19 cellular contexts compared by ENCODE assay signal in the genomic region with DNA sequence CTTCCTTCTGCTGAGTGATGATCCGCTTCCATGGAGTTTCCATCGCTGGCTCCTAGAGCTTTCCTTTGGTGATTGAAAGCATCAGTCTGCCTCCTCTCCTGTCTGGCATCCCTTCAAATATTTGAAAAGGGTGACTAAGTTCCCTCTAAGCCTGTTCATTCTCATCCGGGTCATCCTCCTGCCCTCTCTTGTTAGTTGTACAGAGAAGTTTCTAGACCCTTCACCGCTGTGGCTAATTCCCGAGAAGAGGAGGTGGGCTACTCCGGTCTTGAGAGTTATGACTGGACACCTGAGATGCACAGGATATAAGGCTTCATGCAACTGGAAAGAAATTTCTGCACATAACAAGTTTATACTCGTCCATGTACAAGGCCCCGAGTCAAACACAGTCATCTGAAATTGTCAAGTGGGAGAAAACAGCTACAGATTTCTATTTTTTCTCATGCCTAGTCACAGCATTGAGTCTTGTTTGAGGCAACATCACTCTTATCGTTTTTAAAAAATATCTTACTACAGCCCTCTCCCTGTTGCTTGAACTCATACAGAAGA.
"Had no signal": no experiment of that assay in that cellular context is flagged by ENCODE, and none has a peak within 500 bp of the region (broad histone marks: within the 10 kb centered on the region; RNA-seq: fewer than 3 reads in every experiment).

No MANE protein-coding gene starts in this region.

- FAIRE-seq: colon, urothelium cell line had no signal

- H3K9me3 ChIP-seq: body of pancreas, gastrocnemius medialis, mucosa of descending colon, sigmoid colon had no signal

- ATAC-seq: activated CD8-positive, alpha-beta T cell treated with anti-CD3 and anti-CD28 coated beads for 36 hours; body of pancreas; gastrocnemius medialis; heart left ventricle; left ventricle myocardium superior; mucosa of descending colon; naive thymus-derived CD8-positive, alpha-beta T cell had no signal

- DNase-seq: activated CD4-positive, alpha-beta T cell treated with anti-CD3 and anti-CD28 coated beads, Interleukin-2, amount 10 ng/mL, durations not matched to agents 24 days and 14 days; activated CD8-positive, alpha-beta T cell treated with anti-CD3 and anti-CD28 coated beads for 36 hours; activated naive CD4-positive, alpha-beta T cell treated with Interleukin-2 at 50 U/mL for 16 hours; activated naive CD8-positive, alpha-beta T cell treated with anti-CD3 and anti-CD28 coated beads, Interleukin-2, amount 10 ng/mL, durations not matched to agents 7 days and 5 days; activated T-cell treated with anti-CD3 and anti-CD28 coated beads, Interleukin-2, amount 50 U/mL, for 24 hours; amygdala; body of pancreas; central memory CD4-positive, alpha-beta T cell; dorsolateral prefrontal cortex; gastrocnemius medialis; heart left ventricle; left ventricle myocardium superior; mucosa of descending colon; naive thymus-derived CD8-positive, alpha-beta T cell; sigmoid colon; stimulated activated naive CD4-positive, alpha-beta T cell; T-helper 9 cell had no signal

- H3K27me3 ChIP-seq: body of pancreas, dorsolateral prefrontal cortex, gastrocnemius medialis, heart left ventricle, sigmoid colon had no signal

- H3K36me3 ChIP-seq: gastrocnemius medialis, heart left ventricle, sigmoid colon had no signal

- H3K4me3 ChIP-seq: body of pancreas, dorsolateral prefrontal cortex, gastrocnemius medialis, heart left ventricle, mucosa of descending colon, sigmoid colon had no signal

- H3K27ac ChIP-seq: body of pancreas, dorsolateral prefrontal cortex, gastrocnemius medialis, heart left ventricle, sigmoid colon had no signal
